8 cellular contexts compared by ENCODE assay signal in the genomic region with DNA sequence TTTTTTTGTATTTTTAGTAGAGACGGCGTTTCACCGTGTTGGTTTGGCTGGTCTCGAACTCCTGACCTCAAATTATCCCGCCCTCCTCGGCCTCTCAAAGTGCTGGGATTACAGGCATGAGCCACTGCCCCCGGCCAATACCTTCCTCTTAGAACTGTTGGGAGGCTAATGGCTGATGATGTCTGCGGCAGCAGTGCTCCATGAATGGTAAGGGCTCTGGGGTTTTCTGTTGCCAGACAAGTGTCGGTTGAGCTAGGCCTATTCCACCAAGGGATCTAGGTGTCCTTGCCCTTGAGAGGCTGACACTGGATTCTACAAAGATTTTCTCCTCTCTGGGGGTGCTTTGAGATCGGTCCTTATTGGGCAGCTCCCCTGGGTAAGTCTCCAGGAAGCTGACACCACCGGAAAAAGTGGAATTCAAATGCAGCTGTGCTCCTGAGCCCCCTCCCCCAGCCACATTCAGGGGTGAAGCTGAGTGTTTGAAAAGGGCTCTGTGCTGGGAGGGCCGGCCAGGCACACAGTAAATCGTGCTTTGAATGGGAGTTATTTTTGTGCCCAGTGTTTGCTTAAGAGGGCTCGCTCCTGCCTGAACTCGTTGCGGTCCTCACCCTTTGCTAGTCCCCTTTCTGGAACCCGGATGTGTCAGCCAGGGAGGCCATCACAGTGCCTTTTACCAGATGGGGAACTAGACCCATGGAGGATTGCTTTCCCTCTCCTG. TPM values are rescaled to one million over a fixed set of nuclear protein-coding genes. Genes with fewer than 3 reads are reported as not detected.
DNase-seq lines count a peak whose midpoint lies in the region; ATAC-seq and TF ChIP-seq lines count a peak whose summit lies in the region.

No MANE protein-coding gene starts in this region.

- no peak for ATAC-seq in HG03571 (IDR thresholded peaks at IDR 0.05; ENCODE audit: unreplicated experiment)
- no peak for ATAC-seq in stimulated activated naive CD8-positive, alpha-beta T cell treated with anti-CD3 and anti-CD28 coated beads, Interleukin-15, Interleukin-2, amounts not matched to agents 100 U/mL and 50 U/mL, for 24 hours

- H3K27ac ChIP-seq in coronary artery: peak overlapping the region; percentile 80 to 91

- peak overlapping the region; percentile 37 for H3K4me3 ChIP-seq in coronary artery

- DNase-seq in Ammon's horn (ENCODE audit: low spot score): peak; percentile 68
- peak; percentile 66 for DNase-seq in NCI-H2029 treated with DMSO at 0.1 percent for 48 hours (lab: John Stamatoyannopoulos, UW)
- DNase-seq in coronary artery (ENCODE audit: low spot score): no peak
- peak; percentile 62 for DNase-seq in midbrain (lab: John Stamatoyannopoulos, UW)
- no peak for DNase-seq in stimulated activated naive CD8-positive, alpha-beta T cell treated with anti-CD3 and anti-CD28 coated beads, Interleukin-15, Interleukin-2, amounts not matched to agents 100 U/mL and 50 U/mL, for 24 hours
- no peak for DNase-seq in NCI-H1048 (lab: John Stamatoyannopoulos, UW)
- no peak for DNase-seq in SK-N-DZ (ENCODE audit: low spot score)

- no peak for TF ChIP-seq CTCF in coronary artery (IDR thresholded peaks at IDR 0.05)

RNA-seq across cellular contexts. Expression of a gene that starts 5.2 kb away (rescaled TPM):
- 0.06 TPM in 1 of 2 replicates, not detected in the other for polyA plus RNA-seq in SK-N-DZ (2014; cell fraction: cytosol; rRNA removed)
- not detected in 2 replicates for polyA plus RNA-seq in SK-N-DZ (2014; cell fraction: nucleus; rRNA removed)

Comparison
In these comparisons a context has a peak if more than half of its experiments do, and no peak if none do; other contexts are left out.
1. DNase-seq: peak in Ammon's horn (single experiment), NCI-H2029 treated with DMSO at 0.1 percent for 48 hours (single experiment) and midbrain (single experiment); none in coronary artery (single experiment), stimulated activated naive CD8-positive, alpha-beta T cell treated with anti-CD3 and anti-CD28 coated beads, Interleukin-15, Interleukin-2, amounts not matched to agents 100 U/mL and 50 U/mL, for 24 hours (single experiment), NCI-H1048 (single experiment) and SK-N-DZ (single experiment).